ENCODE assay signal across 8 cellular contexts in the genomic region with DNA sequence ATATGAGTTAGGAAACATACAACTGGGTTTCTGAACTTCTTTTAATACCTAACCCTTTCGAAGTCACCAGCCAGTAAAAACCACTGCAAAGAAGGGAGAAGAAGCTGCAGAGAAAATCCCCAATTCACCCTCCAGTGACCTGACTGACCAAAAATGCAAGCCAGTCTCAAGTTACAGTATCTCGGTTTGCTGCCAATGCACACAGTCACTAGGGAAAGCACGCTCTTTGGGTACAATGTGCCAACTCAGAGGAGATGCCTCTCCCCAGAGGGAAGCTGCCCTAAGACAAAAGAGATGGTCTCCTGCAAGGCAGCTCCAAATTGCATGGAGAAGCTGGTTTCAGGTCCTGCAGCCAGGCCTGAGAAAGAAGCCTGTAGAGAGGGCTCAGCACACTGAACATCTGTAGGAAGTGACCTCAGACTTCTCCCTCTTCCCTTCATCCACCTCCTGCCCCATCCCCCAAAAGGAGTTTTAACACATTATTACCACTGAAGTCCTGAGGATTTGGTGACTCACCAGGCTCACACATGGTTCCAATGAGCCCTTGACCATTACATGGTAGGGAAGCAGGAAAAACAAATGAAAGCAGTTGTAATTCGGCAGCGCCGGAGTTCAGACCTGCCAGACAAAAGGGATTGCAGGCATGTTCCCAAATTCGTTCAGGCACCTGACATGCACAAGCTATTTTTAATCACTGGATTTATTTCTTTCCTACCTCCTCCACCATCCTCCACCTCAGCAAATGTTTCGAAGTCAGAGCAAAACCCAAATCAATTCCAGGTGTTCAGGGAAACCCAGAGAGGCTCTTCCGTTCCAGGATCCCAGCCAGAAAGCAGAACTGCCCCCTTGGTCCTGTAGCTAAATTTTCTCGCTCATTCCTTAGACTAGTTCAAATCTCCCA.
DNase-seq lines count a peak whose midpoint lies in the region; ATAC-seq and TF ChIP-seq lines count a peak whose summit lies in the region.

No MANE protein-coding gene starts in this region.

- DNase-seq in activated naive CD4-positive, alpha-beta T cell treated with anti-CD3 and anti-CD28 coated beads, Interleukin-2, amount 50 U/mL, for 16 hours, result no peak
- DNase-seq in NCI-H2196 treated with DMSO at 0.1 percent for 48 hours (lab: John Stamatoyannopoulos, UW; ENCODE audit: unreplicated experiment) (peak; percentile 89), MCF 10A (ENCODE audit: unreplicated experiment) (peak; percentile 94), memory B cell (ENCODE audit: low spot score in 2 of 2) (peak in 1 of 2 donors; percentile 19), amygdala (lab: John Stamatoyannopoulos, UW) (no peak)
- DNase-seq in NK-92 treated with Interleukin-12 subunit alpha and Interleukin-12 subunit beta, amount 100 ng/mL, for 24 hours (lab: John Stamatoyannopoulos, UW), result no peak

- no peaks in the 10 kb centered on the region for H3K27me3 Mint-ChIP-seq in activated naive CD4-positive, alpha-beta T cell treated with anti-CD3 and anti-CD28 coated beads, Interleukin-2, amount 50 U/mL, for 24 hours
- H3K27me3 Mint-ChIP-seq in MCF 10A (ENCODE audit: insufficient read depth, unreplicated experiment) (no peaks in the 10 kb centered on the region), memory B cell (no peaks in the 10 kb centered on the region)

- ATAC-seq in HG02610 (IDR thresholded peaks at IDR 0.05; ENCODE audit: unreplicated experiment), result peak; percentile 84
- peak; percentile 80 for ATAC-seq in memory B cell (ENCODE audit: low read depth)

- H3K4me3 Mint-ChIP-seq in activated naive CD4-positive, alpha-beta T cell treated with anti-CD3 and anti-CD28 coated beads, Interleukin-2, amount 50 U/mL, for 24 hours, result peak overlapping the region; percentile 73
- H3K4me3 Mint-ChIP-seq in MCF 10A (ENCODE audit: unreplicated experiment), result peak overlapping the region; percentile 75
- peak overlapping the region; percentile 64 for H3K4me3 Mint-ChIP-seq in memory B cell

- intact Hi-C loops in MCF 10A (cut with micrococcal nuclease), result no loop called here

- CTCF ChIA-PET in MCF 10A (lab: Yijun Ruan, JAX), result interaction anchor here (0.5 to 1.7 kb wide), 8 partner anchors 8 to 339 kb away, joined by 3 to 6 read pairs (median 4); no protein-coding TSS in a partner anchor

- TSS peak; percentile 2 for BruUV-seq in MCF 10A (replicated peaks; lab: Mats Ljungman, UMichigan)

- peaks cover 99% of the 10 kb centered on the region for H3K4me1 Mint-ChIP-seq in activated naive CD4-positive, alpha-beta T cell treated with anti-CD3 and anti-CD28 coated beads, Interleukin-2, amount 50 U/mL, for 24 hours
- H3K4me1 Mint-ChIP-seq in MCF 10A (ENCODE audit: insufficient read depth, unreplicated experiment), result peaks cover 75% of the 10 kb centered on the region
- peaks cover 67% of the 10 kb centered on the region for H3K4me1 Mint-ChIP-seq in memory B cell

- peak overlapping the region; percentile 97 for H3K27ac Mint-ChIP-seq in activated naive CD4-positive, alpha-beta T cell treated with anti-CD3 and anti-CD28 coated beads, Interleukin-2, amount 50 U/mL, for 24 hours
- H3K27ac Mint-ChIP-seq in MCF 10A (ENCODE audit: low read depth, unreplicated experiment), result peak overlapping the region; percentile 92
- H3K27ac Mint-ChIP-seq in memory B cell, result peak overlapping the region; percentile 83

- POLR2A ChIA-PET in MCF 10A (lab: Yijun Ruan, JAX), result interaction anchor here (0.6 to 3.6 kb wide), 16 partner anchors 9 to 289 kb away, joined by 3 to 34 read pairs (median 4); no protein-coding TSS in a partner anchor

- no peaks in the 10 kb centered on the region for H3K9me3 Mint-ChIP-seq in activated naive CD4-positive, alpha-beta T cell treated with anti-CD3 and anti-CD28 coated beads, Interleukin-2, amount 50 U/mL, for 24 hours
- no peaks in the 10 kb centered on the region for H3K9me3 Mint-ChIP-seq in MCF 10A (ENCODE audit: unreplicated experiment)
- H3K9me3 Mint-ChIP-seq in memory B cell, result no peaks in the 10 kb centered on the region

- no peak for TF ChIP-seq CTCF in MCF 10A (IDR thresholded peaks at IDR 0.05; ENCODE audit: unreplicated experiment)

- H3K36me3 Mint-ChIP-seq in activated naive CD4-positive, alpha-beta T cell treated with anti-CD3 and anti-CD28 coated beads, Interleukin-2, amount 50 U/mL, for 24 hours, result peaks cover 16% of the 10 kb centered on the region
- peaks cover 7% of the 10 kb centered on the region for H3K36me3 Mint-ChIP-seq in MCF 10A (ENCODE audit: insufficient read depth, unreplicated experiment)
- peaks cover 37% of the 10 kb centered on the region for H3K36me3 Mint-ChIP-seq in memory B cell

Comparison
In these comparisons a context has a peak if more than half of its experiments do, and no peak if none do; other contexts are left out.
1. DNase-seq: peak in NCI-H2196 treated with DMSO at 0.1 percent for 48 hours (single experiment) and MCF 10A (single experiment); none in activated naive CD4-positive, alpha-beta T cell treated with anti-CD3 and anti-CD28 coated beads, Interleukin-2, amount 50 U/mL, for 16 hours (single experiment), amygdala (0 of 56) and NK-92 treated with Interleukin-12 subunit alpha and Interleukin-12 subunit beta, amount 100 ng/mL, for 24 hours (single experiment).
2. Peak in every context shown above with its lines, with median percentiles within 50 percentile points of each other: H3K27ac Mint-ChIP-seq and H3K4me3 Mint-ChIP-seq.